Comparison of ENCODE assay signal across 23 cellular contexts in genomic region chr5:126998895-126999570, GRCh38. TPM values are rescaled to one million over a fixed set of nuclear protein-coding genes. Genes with fewer than 3 reads are reported as not detected.
A peak's percentile ranks its signal among the peaks of the same experiment; 100 is the strongest.
DNase-seq lines count a peak whose midpoint lies in the region; ATAC-seq, FAIRE-seq and TF ChIP-seq lines count a peak whose summit lies in the region.
"Had no signal": no experiment of that assay in that cellular context is flagged by ENCODE, and none has a peak within 500 bp of the region (broad histone marks: within the 10 kb centered on the region; RNA-seq: fewer than 3 reads in every experiment).

No MANE protein-coding gene starts in this region.

- WGBS in K562 (ENCODE audit: insufficient coverage, low coverage, missing lambda C conversion rate): 68% methylated on average over 3 of the region's 3 CpGs
- WGBS in transverse colon (ENCODE audit: low coverage in 1 of 2), 2 donors: 85 to 90% methylated on average over 1 to 3 of the region's 3 CpGs

- H3K36me3 ChIP-seq in BE2C (no peaks in the 10 kb centered on the region), K562 (ENCODE audit: control insufficient read depth, insufficient read depth, low read length) (no peaks in the 10 kb centered on the region; the same call in 2 of the 3 replicates), gastrocnemius medialis (no peaks in the 10 kb centered on the region), transverse colon (no peaks in the 10 kb centered on the region)
- H3K36me3 ChIP-seq: heart right ventricle, uterus had no signal

- H3K27ac Mint-ChIP-seq in HFFc6: peak overlapping the region; percentile 74; the same call in 1 of the 2 replicates
- H3K27ac Mint-ChIP-seq: activated naive CD8-positive, alpha-beta T cell treated with anti-CD3 and anti-CD28 coated beads, Interleukin-2, amount 10 ng/mL, durations not matched to agents 7 days and 5 days; CD8-positive, alpha-beta T cell; stimulated activated effector memory CD8-positive, alpha-beta T cell treated with anti-CD3 and anti-CD28 coated beads, Interleukin-12 subunit alpha, Interleukin-12 subunit beta, amount 100 ng/mL, for 72 hours had no signal

- H3K27me3 ChIP-seq in BE2C (no peaks in the 10 kb centered on the region), K562 (ENCODE audit: control insufficient read depth in 2 of 2, insufficient read depth in 2 of 2, low read length in 2 of 2) (no peaks in the 10 kb centered on the region), gastrocnemius medialis (no peaks in the 10 kb centered on the region), transverse colon (no peaks in the 10 kb centered on the region)
- H3K27me3 ChIP-seq: dorsolateral prefrontal cortex, heart right ventricle, uterus had no signal

- H3K79me2 ChIP-seq in K562 (ENCODE audit: control insufficient read depth, insufficient read depth, low read length): peaks cover 87% of the 10 kb centered on the region

- H3K9me3 ChIP-seq in BE2C (no peaks in the 10 kb centered on the region), K562 (replicated peaks; ENCODE audit: control insufficient read depth, insufficient read depth, low read depth, low read length) (no peaks in the 10 kb centered on the region), gastrocnemius medialis (no peaks in the 10 kb centered on the region), transverse colon (no peaks in the 10 kb centered on the region)
- H3K9me3 ChIP-seq: heart right ventricle, uterus had no signal

- TF ChIP-seq POLR2A in K562 (conservative IDR thresholded peaks at IDR 0.05) (no peak), gastrocnemius medialis (IDR thresholded peaks at IDR 0.05) (no peak), transverse colon (IDR thresholded peaks at IDR 0.05) (no peak)

- POLR2A ChIA-PET in K562 (lab: Yijun Ruan, JAX) (interaction anchor here (1.0 to 2.6 kb wide), 14 partner anchors 8 to 313 kb away, joined by 3 to 15 read pairs (median 4); no protein-coding TSS in a partner anchor), HEK293T (lab: Yijun Ruan, JAX) (no interaction called here)

- H2AFZ ChIP-seq in K562 (ENCODE audit: low read depth, low read length): peak overlapping the region; percentile 80

- H3K27me3 Mint-ChIP-seq in HFFc6 (ENCODE audit: insufficient read depth): no peaks in the 10 kb centered on the region
- H3K27me3 Mint-ChIP-seq: activated naive CD8-positive, alpha-beta T cell treated with anti-CD3 and anti-CD28 coated beads, Interleukin-2, amount 10 ng/mL, durations not matched to agents 7 days and 5 days had no signal

- ATAC-seq in K562: peak; percentile 18
- ATAC-seq in gastrocnemius medialis: no peak
- no peak for ATAC-seq in HG03108 (IDR thresholded peaks at IDR 0.05; ENCODE audit: unreplicated experiment)
- ATAC-seq: CD8-positive, alpha-beta T cell; stimulated activated effector memory CD8-positive, alpha-beta T cell treated with anti-CD3 and anti-CD28 coated beads, Interleukin-12 subunit alpha, Interleukin-12 subunit beta, amount 100 ng/mL, for 72 hours had no signal

- H4K20me1 ChIP-seq in K562 (replicated peaks; ENCODE audit: control insufficient read depth, insufficient read depth, low read length): no peaks in the 10 kb centered on the region

- peaks cover 6% of the 10 kb centered on the region for H3K36me3 Mint-ChIP-seq in HFFc6 (ENCODE audit: low read depth)
- H3K36me3 Mint-ChIP-seq: CD8-positive, alpha-beta T cell; stimulated activated effector memory CD8-positive, alpha-beta T cell treated with anti-CD3 and anti-CD28 coated beads, Interleukin-12 subunit alpha, Interleukin-12 subunit beta, amount 100 ng/mL, for 72 hours had no signal

- in situ Hi-C loops in K562 (cut with MboI) (no loop called here), gastrocnemius medialis (cut with MboI; ENCODE audit: low sequenced_read_pairs in 4 of 4) (no loop called here), transverse colon (cut with MboI; ENCODE audit: low pct_ligation_motif_present in 1 of 4, low pct_unique_long_range_greater_than_20kb in 1 of 4, low sequenced_read_pairs in 3 of 4) (no loop called here)

- peak overlapping the region; percentile 54; the same call in 1 of the 2 replicates for H3K4me3 Mint-ChIP-seq in HFFc6
- H3K4me3 Mint-ChIP-seq: activated naive CD8-positive, alpha-beta T cell treated with anti-CD3 and anti-CD28 coated beads, Interleukin-2, amount 10 ng/mL, durations not matched to agents 7 days and 5 days; CD8-positive, alpha-beta T cell; central memory CD8-positive, alpha-beta T cell; stimulated activated effector memory CD8-positive, alpha-beta T cell treated with anti-CD3 and anti-CD28 coated beads, Interleukin-12 subunit alpha, Interleukin-12 subunit beta, amount 100 ng/mL, for 72 hours had no signal

- peaks cover 83% of the 10 kb centered on the region for H3K4me1 Mint-ChIP-seq in HFFc6 (ENCODE audit: low read depth)
- H3K4me1 Mint-ChIP-seq: activated naive CD8-positive, alpha-beta T cell treated with anti-CD3 and anti-CD28 coated beads, Interleukin-2, amount 10 ng/mL, durations not matched to agents 7 days and 5 days; central memory CD8-positive, alpha-beta T cell; stimulated activated effector memory CD8-positive, alpha-beta T cell treated with anti-CD3 and anti-CD28 coated beads, Interleukin-12 subunit alpha, Interleukin-12 subunit beta, amount 100 ng/mL, for 72 hours had no signal

- intact Hi-C loops in K562 (cut with micrococcal nuclease): loop anchor here (1.0 kb wide), 1 partner anchor 30 kb away; no protein-coding TSS in a partner anchor
- intact Hi-C loops in gastrocnemius medialis (cut with DNase I; ENCODE audit: low total_unique reads): no loop called here
- intact Hi-C loops in transverse colon (cut with DNase I; ENCODE audit: low total_unique reads): no loop called here

- H3K9ac ChIP-seq in K562 (ENCODE audit: insufficient read depth in 1 of 2, low read depth in 2 of 2, low read length in 2 of 2): peak overlapping the region; percentile 39 to 62; a peak in 3 of 4 replicates

- H3K4me3 ChIP-seq in BE2C (ENCODE audit: low read depth, low read length) (no peak overlapping the region), K562 (no peak overlapping the region), gastrocnemius medialis (no peak overlapping the region), transverse colon (no peak overlapping the region)
- H3K4me3 ChIP-seq: dorsolateral prefrontal cortex, heart right ventricle, uterus had no signal

- CTCF ChIA-PET in K562 (lab: Yijun Ruan, JAX; ENCODE audit: low intra/inter-chr PET ratio) (no interaction called here), HEK293T (lab: Yijun Ruan, JAX) (interaction anchor here (0.6 kb wide), 1 partner anchor 10 kb away, joined by 3 read pairs; no protein-coding TSS in a partner anchor)

- peak overlapping the region; percentile 86 for H3K27ac ChIP-seq in K562 (ENCODE audit: extremely low read depth, low read depth, low read length)
- H3K27ac ChIP-seq in gastrocnemius medialis: peak overlapping the region; percentile 57 to 79 (median 73)
- no peak overlapping the region for H3K27ac ChIP-seq in transverse colon
- H3K27ac ChIP-seq: uterus had no signal

- BruUV-seq in K562 (replicated peaks; lab: Mats Ljungman, UMichigan): no TSS peak

- FAIRE-seq in K562 (lab: Jason Lieb, UNC): no peak
- FAIRE-seq: astrocyte, H1, HTR-8/SVneo had no signal

- no peaks in the 10 kb centered on the region for H3K9me3 Mint-ChIP-seq in HFFc6
- H3K9me3 Mint-ChIP-seq: activated naive CD8-positive, alpha-beta T cell treated with anti-CD3 and anti-CD28 coated beads, Interleukin-2, amount 10 ng/mL, durations not matched to agents 7 days and 5 days; CD8-positive, alpha-beta T cell; central memory CD8-positive, alpha-beta T cell; stimulated activated effector memory CD8-positive, alpha-beta T cell treated with anti-CD3 and anti-CD28 coated beads, Interleukin-12 subunit alpha, Interleukin-12 subunit beta, amount 100 ng/mL, for 72 hours had no signal

- no peak for TF ChIP-seq EP300 in K562 (IDR thresholded peaks at IDR 0.05; ENCODE audit: low read length)
- no peak for TF ChIP-seq EP300 in transverse colon (IDR thresholded peaks at IDR 0.05; ENCODE audit: low read depth)

- H3K4me1 ChIP-seq in BE2C (peaks cover 35% of the 10 kb centered on the region), K562 (replicated peaks in 1 of 2; ENCODE audit: control insufficient read depth in 2 of 2, insufficient read depth in 2 of 2, low read length in 2 of 2) (peaks cover 7 to 61% of the 10 kb centered on the region in 2 experiments), gastrocnemius medialis (peaks cover 23 to 33% of the 10 kb centered on the region in 2 donors), transverse colon (peaks cover 0 to 36% (median 2%) of the 10 kb centered on the region in 4 donors)
- H3K4me1 ChIP-seq: uterus had no signal

- DNase-seq in BE2C: peak; percentile 80
- DNase-seq in HFFc6: no peak
- no peak for DNase-seq in K562 (ENCODE audit: extremely low read depth in 1 of 4, low spot score in 3 of 4)
- DNase-seq in gastrocnemius medialis: no peak
- no peak for DNase-seq in HEK293T (ENCODE audit: extremely low spot score)
- no peak for DNase-seq in transverse colon
- DNase-seq: activated CD4-positive, alpha-beta T cell treated with anti-CD3 and anti-CD28 coated beads, Interleukin-2, amount 50 U/mL, for 48 hours; activated CD4-positive, CD25-positive, alpha-beta regulatory T cell; activated effector memory CD4-positive, alpha-beta T cell treated with Interleukin-2 at 50 U/mL for 16 hours; activated naive CD8-positive, alpha-beta T cell treated with anti-CD3 and anti-CD28 coated beads, Interleukin-2, amount 10 ng/mL, durations not matched to agents 7 days and 5 days; CD8-positive, alpha-beta T cell; GDM1; heart right ventricle; left cardiac atrium; SW 1271; uterus had no signal

- TF ChIP-seq RAD21 in K562 (CRISPR knock-in tag; conservative IDR thresholded peaks at IDR 0.05 in 1 of 2, IDR thresholded peaks at IDR 0.05 in 1 of 2): no peak

- H3K4me2 ChIP-seq in K562 (ENCODE audit: insufficient read depth, low read length): peak overlapping the region; percentile 86

- no peaks in the 10 kb centered on the region for H3K9me1 ChIP-seq in K562 (ENCODE audit: control insufficient read depth, insufficient read depth, low read length)

- no peak for TF ChIP-seq CTCF in BE2C (IDR thresholded peaks at IDR 0.05; ENCODE audit: low read depth, low read length)
- TF ChIP-seq CTCF in HFFc6 (IDR thresholded peaks at IDR 0.05): no peak
- no peak for TF ChIP-seq CTCF in K562 (IDR thresholded peaks at IDR 0.05 in 2 of 3, conservative IDR thresholded peaks at IDR 0.05 in 1 of 3; ENCODE audit: insufficient read depth in 2 of 3, low read depth in 1 of 3, low read length in 3 of 3)
- no peak for TF ChIP-seq CTCF in gastrocnemius medialis (IDR thresholded peaks at IDR 0.05 in 4 of 5, conservative IDR thresholded peaks at IDR 0.05 in 1 of 5)
- TF ChIP-seq CTCF in transverse colon (IDR thresholded peaks at IDR 0.05): no peak

RNA-seq across cellular contexts. Expression of gene MARCHF3, which starts 31.3 kb away (rescaled TPM):
- polyA plus RNA-seq in BE2C (2012; ENCODE audit: insufficient read depth, insufficient read length, low read depth): 4.4 TPM
- 10 to 100 TPM; 12.3 to 17.8 (median 13.3) TPM for total RNA-seq in HFFc6 (2021; fragmentation: NEBNext Ultra II Directional; extraction: Animal tissue kit (Norgen Biotek cat#: 25700))
- total RNA-seq in K562 (2011; cell fraction: chromatin; rRNA removed; ENCODE audit: low replicate concordance): 71.0 and 71.2 TPM in 2 replicates
- total RNA-seq in K562 (2011; cell fraction: nucleolus; rRNA removed): 72.9 and 84.2 TPM in 2 replicates
- total RNA-seq in K562 (2011; cell fraction: nucleoplasm; rRNA removed): 80.1 and 101 TPM in 2 replicates
- total RNA-seq in K562 (2014; rRNA removed) (12.2 and 21.1 TPM in 2 replicates), K562 (2014; rRNA removed; fragmentation: Illumina TruSeq; extraction: Trizol) (19.9 and 20.2 TPM in 2 replicates), K562 (2015; rRNA removed; fragmentation: Illumina TruSeq; extraction: Trizol) (16.8 and 18.5 TPM in 2 replicates), K562 (2021) (23.5 TPM in 2 replicates), gastrocnemius medialis (1 to 10 TPM; 2.4 to 6.2 (median 3.6) TPM), transverse colon (10 to 100 TPM; 20.3 to 29.6 (median 23.0) TPM)
- polyA plus RNA-seq in K562 (2011; rRNA removed) (34.1 and 37.4 TPM in 2 replicates), K562 (2014; fragmentation: Illumina TruSeq; extraction: Trizol) (13.4 and 16.5 TPM in 2 replicates), K562 (2014; fragmentation: Nextera tagmentation; extraction: Ambion mirVana) (1 to 10 TPM; 5.6 to 7.6 TPM), K562 (2014; rRNA removed) (7.8 and 10.4 TPM in 2 replicates)
- polyA plus RNA-seq in K562 (2011; cell fraction: cytosol; rRNA removed): 24.1 and 35.9 TPM in 2 replicates
- polyA plus RNA-seq in K562 (2011; cell fraction: nucleus; rRNA removed): 39.3 and 39.4 TPM in 2 replicates
- 21.4 and 29.8 TPM in 2 replicates for polyA plus RNA-seq in K562 (2012)
- polyA minus RNA-seq in K562 (2011; rRNA and poly(A)+ RNA removed): 43.9 and 60.4 TPM in 2 replicates
- 24.6 and 34.4 TPM in 2 replicates for polyA minus RNA-seq in K562 (2011; cell fraction: cytosol; rRNA and poly(A)+ RNA removed)
- polyA minus RNA-seq in K562 (2011; cell fraction: nucleus; rRNA and poly(A)+ RNA removed): 57.8 and 62.6 TPM in 2 replicates

Comparison
In these comparisons a context has a peak if more than half of its experiments do, and no peak if none do; other contexts are left out.
1. H3K27ac ChIP-seq: peak in K562 (single experiment) and gastrocnemius medialis (4 of 4); none in transverse colon (0 of 4).